ENCODE assay signal across 29 cellular contexts in the genomic region with DNA sequence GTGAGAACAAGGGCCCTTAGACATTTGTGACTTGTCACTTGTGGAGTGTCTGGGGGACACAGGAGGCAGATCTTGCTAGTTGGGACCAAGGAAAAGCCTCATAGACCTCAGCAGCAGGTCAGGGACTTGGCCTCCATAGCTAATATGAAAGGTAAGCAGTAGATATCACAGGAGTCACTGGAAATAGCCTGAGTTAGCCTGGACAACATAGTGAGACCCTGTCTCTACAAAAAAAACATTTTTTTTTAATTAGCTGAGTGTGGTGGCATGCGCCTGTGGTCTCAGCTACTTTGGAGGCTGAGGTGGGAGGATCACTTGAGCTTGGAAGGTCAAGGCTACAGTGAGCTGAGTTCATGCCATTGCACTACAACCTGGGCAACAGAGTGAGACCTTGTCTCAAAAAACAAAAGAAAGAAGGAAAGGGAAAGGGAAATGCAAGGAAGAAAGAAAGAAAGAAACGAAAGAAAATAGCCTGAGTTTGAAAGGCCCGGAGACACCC.
"Had no signal": no experiment of that assay in that cellular context is flagged by ENCODE, and none has a peak within 500 bp of the region (broad histone marks: within the 10 kb centered on the region; RNA-seq: fewer than 3 reads in every experiment).

No MANE protein-coding gene starts in this region.

- ATAC-seq: activated CD4-positive, alpha-beta T cell treated with anti-CD3 and anti-CD28 coated beads for 36 hours; Panc1; SK-N-SH treated with all-trans-retinoic acid at 6 μM for 48 hours had no signal

- H3K27ac ChIP-seq: adrenal gland, SJSA1, VCaP had no signal

- H3K9me3 Mint-ChIP-seq: activated CD4-positive, alpha-beta memory T cell treated with anti-CD3 and anti-CD28 coated beads, Interleukin-2, amount 10 ng/mL, durations not matched to agents 7 days and 5 days; activated naive CD4-positive, alpha-beta T cell treated with anti-CD3 and anti-CD28 coated beads, Interleukin-2, amount 10 ng/mL, durations not matched to agents 7 days and 5 days; activated naive CD8-positive, alpha-beta T cell treated with anti-CD3 and anti-CD28 coated beads, Interleukin-2, amount 10 ng/mL, durations not matched to agents 7 days and 5 days had no signal

- H3K4me3 Mint-ChIP-seq: activated CD4-positive, alpha-beta memory T cell treated with anti-CD3 and anti-CD28 coated beads, Interleukin-2, amount 10 ng/mL, durations not matched to agents 7 days and 5 days; activated CD4-positive, alpha-beta T cell treated with anti-CD3 and anti-CD28 coated beads for 36 hours; activated naive CD4-positive, alpha-beta T cell treated with anti-CD3 and anti-CD28 coated beads, Interleukin-2, amount 10 ng/mL, durations not matched to agents 7 days and 5 days; activated naive CD8-positive, alpha-beta T cell treated with anti-CD3 and anti-CD28 coated beads, Interleukin-2, amount 10 ng/mL, durations not matched to agents 7 days and 5 days had no signal

- H3K4me3 ChIP-seq: adrenal gland, SJSA1 had no signal

- H3K9me3 ChIP-seq: adrenal gland, SJSA1 had no signal

- DNase-seq: activated CD4-positive, alpha-beta memory T cell treated with anti-CD3 and anti-CD28 coated beads, Interleukin-2, amount 10 ng/mL, durations not matched to agents 7 days and 5 days; activated CD4-positive, alpha-beta T cell treated with anti-CD3 and anti-CD28 coated beads for 36 hours; activated CD4-positive, alpha-beta T cell treated with anti-CD3 and anti-CD28 coated beads, Interleukin-2, amount 50 U/mL, for 1 hour; activated gamma-delta T cell; activated naive CD4-positive, alpha-beta T cell treated with anti-CD3 and anti-CD28 coated beads, Interleukin-2, amount 10 ng/mL, durations not matched to agents 7 days and 5 days; activated naive CD8-positive, alpha-beta T cell treated with anti-CD3 and anti-CD28 coated beads, Interleukin-2, amount 10 ng/mL, durations not matched to agents 7 days and 5 days; activated T-cell treated with anti-CD3 and anti-CD28 coated beads for 4 hours; adrenal gland; anterior cingulate cortex; caudate nucleus; Karpas-422; MM.1S; NCI-H1105; NCI-H1436; NCI-H1694 treated with DMSO at 0.1 percent for 48 hours; NCI-H2029 treated with DMSO at 0.1 percent for 48 hours; NCI-H510A treated with DMSO at 0.1 percent for 48 hours; NCI-H69; NK-92 treated with Interleukin-12 subunit alpha and Interleukin-12 subunit beta, amount 100 ng/mL, for 24 hours; OCI-M1; RPMI8226; SHP77; SW 1271; T1000 had no signal

- H3K27ac Mint-ChIP-seq: activated CD4-positive, alpha-beta memory T cell treated with anti-CD3 and anti-CD28 coated beads, Interleukin-2, amount 10 ng/mL, durations not matched to agents 7 days and 5 days; activated CD4-positive, alpha-beta T cell treated with anti-CD3 and anti-CD28 coated beads for 36 hours; activated naive CD4-positive, alpha-beta T cell treated with anti-CD3 and anti-CD28 coated beads, Interleukin-2, amount 10 ng/mL, durations not matched to agents 7 days and 5 days; activated naive CD8-positive, alpha-beta T cell treated with anti-CD3 and anti-CD28 coated beads, Interleukin-2, amount 10 ng/mL, durations not matched to agents 7 days and 5 days had no signal

- H3K27me3 Mint-ChIP-seq: activated CD4-positive, alpha-beta memory T cell treated with anti-CD3 and anti-CD28 coated beads, Interleukin-2, amount 10 ng/mL, durations not matched to agents 7 days and 5 days; activated CD4-positive, alpha-beta T cell treated with anti-CD3 and anti-CD28 coated beads for 36 hours; activated naive CD4-positive, alpha-beta T cell treated with anti-CD3 and anti-CD28 coated beads, Interleukin-2, amount 10 ng/mL, durations not matched to agents 7 days and 5 days; activated naive CD8-positive, alpha-beta T cell treated with anti-CD3 and anti-CD28 coated beads, Interleukin-2, amount 10 ng/mL, durations not matched to agents 7 days and 5 days had no signal

- FAIRE-seq: TTC549 had no signal

- H3K27me3 ChIP-seq: adrenal gland, SJSA1 had no signal
